ENCODE assay signal across 24 cellular contexts in the genomic region with DNA sequence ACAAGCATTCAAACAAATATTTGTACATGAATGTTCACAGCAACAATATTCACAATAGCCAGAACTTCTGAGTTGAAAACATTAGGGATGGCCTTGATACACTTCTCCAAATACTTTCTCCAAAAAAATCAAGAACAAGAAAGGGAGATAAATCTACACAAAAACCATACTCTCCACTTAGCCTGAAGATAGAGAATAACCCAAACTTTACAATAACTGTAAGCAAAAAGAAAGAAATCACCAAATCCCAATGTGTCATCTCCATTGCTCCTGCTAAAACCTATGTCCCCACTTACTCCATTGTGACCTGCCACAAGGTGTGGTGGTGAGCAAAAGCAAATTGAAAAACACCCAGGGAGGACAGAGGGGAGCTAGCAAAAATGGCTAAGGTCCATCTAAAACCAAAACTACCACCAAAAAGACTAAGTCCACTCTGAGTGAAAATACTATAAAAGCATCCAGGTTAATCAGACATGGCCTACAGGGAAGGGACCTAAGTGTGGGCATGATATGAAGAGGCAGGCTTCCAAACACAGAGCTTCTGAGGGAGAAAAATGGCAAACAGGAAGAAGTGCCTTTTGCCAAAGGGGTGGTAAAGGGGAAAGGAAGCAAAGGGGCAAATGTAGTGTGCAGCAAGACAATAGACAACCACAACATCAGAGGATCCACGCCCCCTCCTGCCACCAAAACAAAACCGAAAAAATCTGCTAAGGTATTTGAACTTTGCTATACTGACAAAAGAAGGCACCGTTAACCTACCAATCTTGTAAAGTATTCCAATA.
"Had no signal": no experiment of that assay in that cellular context is flagged by ENCODE, and none has a peak within 500 bp of the region (broad histone marks: within the 10 kb centered on the region; RNA-seq: fewer than 3 reads in every experiment).

No MANE protein-coding gene starts in this region.

- H3K4me3 ChIP-seq: coronary artery, dorsolateral prefrontal cortex, hepatocyte, left ventricle myocardium inferior, lower lobe of right lung, sigmoid colon, skin epidermis, stomach, thoracic aorta had no signal

- H3K27me3 ChIP-seq: dorsolateral prefrontal cortex, hepatocyte, neutrophil, sigmoid colon, stomach had no signal

- H3K27ac ChIP-seq: coronary artery, dorsolateral prefrontal cortex, hepatocyte, left ventricle myocardium inferior, lower lobe of right lung, neutrophil, sigmoid colon, skin epidermis, stomach, thoracic aorta had no signal

- H3K9me3 ChIP-seq: left ventricle myocardium inferior, lower lobe of right lung, neutrophil, sigmoid colon, stomach, thoracic aorta had no signal

- H3K4me3 Mint-ChIP-seq: nephron had no signal

- H3K4me1 Mint-ChIP-seq: nephron had no signal

- H3K9me3 Mint-ChIP-seq: nephron had no signal

- ATAC-seq: left cardiac atrium, lower lobe of right lung had no signal

- DNase-seq: dorsolateral prefrontal cortex; effector memory CD4-positive, alpha-beta T cell; erythroblast; foreskin melanocyte; head of caudate nucleus; kidney; left cardiac atrium; left ventricle myocardium inferior; lower lobe of right lung; mesenchymal stem cell; midbrain; posterior cingulate gyrus; sigmoid colon; stimulated activated CD4-positive, alpha-beta T cell treated with anti-CD3 and anti-CD28 coated beads, Interleukin-2, amount 100 ng/mL, for 24 hours; stimulated activated naive CD4-positive, alpha-beta T cell; stomach; substantia nigra; trophoblast cell had no signal

- H3K4me1 ChIP-seq: left ventricle myocardium inferior, lower lobe of right lung, sigmoid colon, stomach had no signal

- H3K27ac Mint-ChIP-seq: nephron had no signal
